In genomic region chr6:26478100-26478984, GRCh38 we compare ENCODE assay signal across 1 cellular context.
A peak's percentile ranks its signal among the peaks of the same experiment; 100 is the strongest.
TF ChIP-seq lines count a peak whose summit lies in the region.

No MANE protein-coding gene starts in this region.

TF ChIP-seq in K562, 482 proteins besides CTCF, POLR2A, EP300 and RAD21 (continued from another document and continues in another):
- TF ChIP-seq CTCFL (IDR thresholded peaks at IDR 0.05; ENCODE audit: borderline replicate concordance, insufficient read depth, low read depth, low read length, poor library complexity, severe bottlenecking) (no peak), ZBTB49 (CRISPR knock-in tag; IDR thresholded peaks at IDR 0.05; ENCODE audit: borderline replicate concordance) (no peak), HEY1 (CRISPR knock-in tag; IDR thresholded peaks at IDR 0.05; ENCODE audit: borderline replicate concordance) (no peak), PML (IDR thresholded peaks at IDR 0.05; ENCODE audit: low read length) (0 out of 2 replicates have a peak, but pooled peaks have one; percentile 17), ID3 (CRISPR knock-in tag; IDR thresholded peaks at IDR 0.05) (no peak), ID3 (tag; IDR thresholded peaks at IDR 0.05) (0 out of 2 replicates have a peak, but pooled peaks have one; percentile 38), RBM14 (IDR thresholded peaks at IDR 0.05; ENCODE audit: borderline replicate concordance, insufficient read depth, low read depth, low read length) (no peak), TOE1 (IDR thresholded peaks at IDR 0.05; ENCODE audit: borderline replicate concordance) (no peak), TOE1 (CRISPR knock-in tag; IDR thresholded peaks at IDR 0.05; ENCODE audit: borderline replicate concordance, low read depth) (no peak), SMARCA4 (IDR thresholded peaks at IDR 0.05) (peak; percentile 36; the same call in 1 of the 2 replicates), IFI16 (CRISPR knock-in tag; IDR thresholded peaks at IDR 0.05) (no peak), NCOA2 (IDR thresholded peaks at IDR 0.05; ENCODE audit: partially characterized antibody in 2 of 2) (no peak), HOXB6 (CRISPR knock-in tag; IDR thresholded peaks at IDR 0.05; ENCODE audit: borderline replicate concordance) (no peak), ZNF224 (CRISPR knock-in tag; IDR thresholded peaks at IDR 0.05) (no peak), YBX1 (IDR thresholded peaks at IDR 0.05) (no peak), NFXL1 (CRISPR knock-in tag; IDR thresholded peaks at IDR 0.05) (no peak), ZBTB43 (CRISPR knock-in tag; IDR thresholded peaks at IDR 0.05) (no peak), PHF8 (IDR thresholded peaks at IDR 0.05; ENCODE audit: borderline replicate concordance, low read length) (peak; percentile 24; the same call in 1 of the 2 replicates), CBFA2T2 (conservative IDR thresholded peaks at IDR 0.05) (peak; percentile 60; the same call in 1 of the 2 replicates), TAL1 (IDR thresholded peaks at IDR 0.05) (peak; percentile 32; the same call in 1 of the 2 replicates), MXI1 (IDR thresholded peaks at IDR 0.05; ENCODE audit: low read depth, low read length) (no peak), CBX5 (IDR thresholded peaks at IDR 0.05; ENCODE audit: borderline replicate concordance, low read depth) (no peak), BACH1 (tag; IDR thresholded peaks at IDR 0.05) (peak; percentile 69), SREBF1 (IDR thresholded peaks at IDR 0.05; ENCODE audit: borderline replicate concordance, low read depth, low read length) (no peak), RBM22 (IDR thresholded peaks at IDR 0.05; ENCODE audit: low read depth, low read length, poor library complexity, severe bottlenecking) (no peak), ZNF695 (CRISPR knock-in tag; IDR thresholded peaks at IDR 0.05) (no peak), RAD51 (IDR thresholded peaks at IDR 0.05; ENCODE audit: borderline replicate concordance, low read depth) (no peak), PHF20 (IDR thresholded peaks at IDR 0.05; ENCODE audit: partially characterized antibody) (no peak), NFRKB (IDR thresholded peaks at IDR 0.05; ENCODE audit: low read depth) (no peak), FOSL1 (tag; conservative IDR thresholded peaks at IDR 0.05) (no peak), ZNF431 (CRISPR knock-in tag; IDR thresholded peaks at IDR 0.05) (no peak), MECOM (CRISPR knock-in tag; IDR thresholded peaks at IDR 0.05) (peak; percentile 33; the same call in 1 of the 2 replicates), RFX5 (IDR thresholded peaks at IDR 0.05; ENCODE audit: low read depth, low read length) (no peak), NFATC3 (IDR thresholded peaks at IDR 0.05) (no peak), KDM1A (IDR thresholded peaks at IDR 0.05) (0 out of 4 replicates have a peak, but pooled peaks of 1 of the 2 experiments have one; percentile 22), ZNF764 (CRISPR knock-in tag; IDR thresholded peaks at IDR 0.05; ENCODE audit: low read depth) (no peak), ETV5 (CRISPR knock-in tag; IDR thresholded peaks at IDR 0.05; ENCODE audit: low read depth) (no peak), BRF1 (IDR thresholded peaks at IDR 0.05; ENCODE audit: borderline replicate concordance, extremely low read depth, insufficient read length) (no peak), ZNF507 (tag; conservative IDR thresholded peaks at IDR 0.05) (no peak), ZFP36 (IDR thresholded peaks at IDR 0.05; ENCODE audit: low read depth, low read length, partially characterized antibody) (no peak), HLTF (IDR thresholded peaks at IDR 0.05) (peak; percentile 53; the same call in 1 of the 2 replicates), ZNF592 (IDR thresholded peaks at IDR 0.05) (0 out of 2 replicates have a peak, but pooled peaks have one; percentile 35), ZNF75A (CRISPR knock-in tag; IDR thresholded peaks at IDR 0.05) (no peak), CBX2 (IDR thresholded peaks at IDR 0.05; ENCODE audit: insufficient read depth, low read length, poor library complexity, severe bottlenecking) (no peak), MGA (IDR thresholded peaks at IDR 0.05) (peak; percentile 48; the same call in 1 of the 2 replicates)
